Comparison of ENCODE assay signal across 1 cellular context in genomic region chr18:48902856-48903601, GRCh38.
TF ChIP-seq lines count a peak whose summit lies in the region.

No MANE protein-coding gene starts in this region.

TF ChIP-seq in HCT116, 20 proteins besides CTCF, POLR2A, EP300 and RAD21 (continued from another document):
- no peak for TF ChIP-seq ATF3 (IDR thresholded peaks at IDR 0.05)
- TF ChIP-seq CBX3 (IDR thresholded peaks at IDR 0.05; ENCODE audit: low read depth): no peak
- TF ChIP-seq EZH2 (IDR thresholded peaks at IDR 0.05): no peak
- TF ChIP-seq EGR1 (IDR thresholded peaks at IDR 0.05; ENCODE audit: low read depth): no peak
- no peak for TF ChIP-seq YY1 (IDR thresholded peaks at IDR 0.05; ENCODE audit: extremely low read depth, insufficient replicate concordance, low read depth, low read length)
- no peak for TF ChIP-seq POLR2AphosphoS5 (IDR thresholded peaks at IDR 0.05; ENCODE audit: low read depth, low read length)
- TF ChIP-seq SP1 (IDR thresholded peaks at IDR 0.05; ENCODE audit: low read depth): no peak
- no peak for TF ChIP-seq ELF1 (IDR thresholded peaks at IDR 0.05; ENCODE audit: borderline replicate concordance, low read depth)
- no peak for TF ChIP-seq SRF (IDR thresholded peaks at IDR 0.05; ENCODE audit: low read depth)
- no peak for TF ChIP-seq REST (IDR thresholded peaks at IDR 0.05; ENCODE audit: low read depth)
- TF ChIP-seq ZNF274 (IDR thresholded peaks at IDR 0.05; ENCODE audit: low read depth, low read length): no peak
